Comparison of ENCODE assay signal across 8 cellular contexts in the genomic region with DNA sequence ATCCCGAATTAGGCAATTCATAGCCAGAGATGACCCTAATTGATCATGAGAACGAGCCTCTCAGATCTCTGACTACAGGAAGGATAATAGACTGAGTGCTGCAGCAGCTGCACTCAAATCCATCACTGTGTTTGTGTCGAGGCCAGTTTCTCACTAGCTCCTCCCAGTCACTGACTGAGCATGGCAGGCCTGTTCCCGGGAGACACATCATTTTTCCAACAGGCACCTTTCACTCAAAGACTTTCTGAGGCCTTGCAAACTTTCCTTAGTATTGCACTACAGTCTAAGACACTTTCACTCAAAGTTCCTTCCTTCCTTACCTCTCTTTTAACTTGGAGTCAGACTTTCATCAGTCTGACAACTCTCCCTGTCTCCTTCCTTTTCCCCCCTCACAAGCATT. TPM values are rescaled to one million over a fixed set of nuclear protein-coding genes. Genes with fewer than 3 reads are reported as not detected.
A peak's percentile ranks its signal among the peaks of the same experiment; 100 is the strongest.
DNase-seq lines count a peak whose midpoint lies in the region; ATAC-seq and TF ChIP-seq lines count a peak whose summit lies in the region.

No MANE protein-coding gene starts in this region.

- WGBS in endodermal cell (ENCODE audit: insufficient coverage in 1 of 2, insufficient read length in 1 of 2), 2 experiments: 59 to 76% methylated on average over 4 of the region's 4 CpGs
- 8 to 30% (median 17%) methylated on average over 4 of the region's 4 CpGs for WGBS in psoas muscle, 3 donors

- ATAC-seq in psoas muscle: peak; percentile 90 to 93 (median 91)

- H3K27me3 Mint-ChIP-seq in activated CD4-positive, alpha-beta memory T cell treated with anti-CD3 and anti-CD28 coated beads, Interleukin-2, amount 10 ng/mL, durations not matched to agents 7 days and 5 days: no peaks in the 10 kb centered on the region
- H3K27me3 Mint-ChIP-seq in activated CD4-positive, alpha-beta memory T cell treated with anti-CD3 and anti-CD28 coated beads for 36 hours: no peaks in the 10 kb centered on the region
- no peaks in the 10 kb centered on the region for H3K27me3 Mint-ChIP-seq in endodermal cell (ENCODE audit: insufficient read depth)

- H3K36me3 ChIP-seq in endodermal cell (ENCODE audit: control insufficient read depth, insufficient read depth, low read length): no peaks in the 10 kb centered on the region
- H3K36me3 ChIP-seq in psoas muscle (ENCODE audit: insufficient read depth in 1 of 2, low read depth in 1 of 2): peaks cover 0 to under 1% of the 10 kb centered on the region in 2 donors

- H3K27ac Mint-ChIP-seq in activated CD4-positive, alpha-beta memory T cell treated with anti-CD3 and anti-CD28 coated beads, Interleukin-2, amount 10 ng/mL, durations not matched to agents 7 days and 5 days: peak overlapping the region; percentile 40
- no peak overlapping the region for H3K27ac Mint-ChIP-seq in activated CD4-positive, alpha-beta memory T cell treated with anti-CD3 and anti-CD28 coated beads for 36 hours
- H3K27ac Mint-ChIP-seq in endodermal cell: peak overlapping the region; percentile 42

- no peaks in the 10 kb centered on the region for H3K9me3 ChIP-seq in endodermal cell (ENCODE audit: control insufficient read depth, low read length)
- H3K9me3 ChIP-seq in psoas muscle: no peaks in the 10 kb centered on the region

- POLR2A ChIA-PET in activated CD4-positive, alpha-beta memory T cell treated with anti-CD3 and anti-CD28 coated beads, Interleukin-2, amount 10 ng/mL, durations not matched to agents 7 days and 5 days (lab: Charles Lee): interaction anchor here (1.5 to 12.2 kb wide), 3 partner anchors 10 to 121 kb away, joined by 4 to 105 read pairs (median 102); partner anchors contain the start of gene SOS1
- POLR2A ChIA-PET in activated CD4-positive, alpha-beta memory T cell treated with anti-CD3 and anti-CD28 coated beads for 36 hours (lab: Charles Lee): no interaction called here

- no peak overlapping the region for H3K27ac ChIP-seq in endodermal cell (ENCODE audit: low read depth, low read length)
- peak overlapping the region; percentile 62 for H3K27ac ChIP-seq in psoas muscle

- intact Hi-C loops in activated CD4-positive, alpha-beta memory T cell treated with anti-CD3 and anti-CD28 coated beads for 36 hours (cut with micrococcal nuclease): no loop called here
- intact Hi-C loops in psoas muscle (cut with DNase I): loop anchor here in 1 of 2 donors (5.0 kb wide), 1 partner anchor 40 kb away; no protein-coding TSS in a partner anchor

- H3K27me3 ChIP-seq in endodermal cell (ENCODE audit: control insufficient read depth, insufficient read depth, low read length, poor library complexity, severe bottlenecking) (no peaks in the 10 kb centered on the region), psoas muscle (ENCODE audit: insufficient read depth in 3 of 3, low read length in 2 of 3) (no peaks in the 10 kb centered on the region)

- no peak for TF ChIP-seq CTCF in endodermal cell (conservative IDR thresholded peaks at IDR 0.05)
- TF ChIP-seq CTCF in psoas muscle (IDR thresholded peaks at IDR 0.05): no peak

- DNase-seq in activated CD4-positive, alpha-beta memory T cell treated with anti-CD3 and anti-CD28 coated beads, Interleukin-2, amount 10 ng/mL, durations not matched to agents 7 days and 5 days: no peak
- no peak for DNase-seq in activated CD4-positive, alpha-beta memory T cell treated with anti-CD3 and anti-CD28 coated beads for 36 hours
- peak; percentile 13 for DNase-seq in NCI-H345 treated with DMSO at 0.1 percent for 48 hours (lab: John Stamatoyannopoulos, UW; ENCODE audit: unreplicated experiment)
- no peak for DNase-seq in endodermal cell
- no peak for DNase-seq in psoas muscle
- no peak for DNase-seq in NOMO-1 treated with dmso at 0.1 percent for 144 hours (lab: John Stamatoyannopoulos, UW; ENCODE audit: unreplicated experiment)
- DNase-seq in NCI-H128 (lab: John Stamatoyannopoulos, UW; ENCODE audit: unreplicated experiment): no peak
- DNase-seq in GM19240 (ENCODE audit: insufficient read length, low spot score): no peak

- peaks cover 72% of the 10 kb centered on the region for H3K4me1 Mint-ChIP-seq in activated CD4-positive, alpha-beta memory T cell treated with anti-CD3 and anti-CD28 coated beads, Interleukin-2, amount 10 ng/mL, durations not matched to agents 7 days and 5 days
- H3K4me1 Mint-ChIP-seq in activated CD4-positive, alpha-beta memory T cell treated with anti-CD3 and anti-CD28 coated beads for 36 hours (ENCODE audit: low read depth): peaks cover 44% of the 10 kb centered on the region
- peaks cover 14% of the 10 kb centered on the region for H3K4me1 Mint-ChIP-seq in endodermal cell

- no peak overlapping the region for H3K4me3 Mint-ChIP-seq in activated CD4-positive, alpha-beta memory T cell treated with anti-CD3 and anti-CD28 coated beads, Interleukin-2, amount 10 ng/mL, durations not matched to agents 7 days and 5 days
- H3K4me3 Mint-ChIP-seq in activated CD4-positive, alpha-beta memory T cell treated with anti-CD3 and anti-CD28 coated beads for 36 hours: no peak overlapping the region
- no peak overlapping the region for H3K4me3 Mint-ChIP-seq in endodermal cell

- H3K4me3 ChIP-seq in endodermal cell (ENCODE audit: low read length) (no peak overlapping the region), psoas muscle (no peak overlapping the region)

- H3K36me3 Mint-ChIP-seq in activated CD4-positive, alpha-beta memory T cell treated with anti-CD3 and anti-CD28 coated beads, Interleukin-2, amount 10 ng/mL, durations not matched to agents 7 days and 5 days (ENCODE audit: low read depth): peaks cover 75% of the 10 kb centered on the region
- H3K36me3 Mint-ChIP-seq in activated CD4-positive, alpha-beta memory T cell treated with anti-CD3 and anti-CD28 coated beads for 36 hours: peaks cover 9% of the 10 kb centered on the region
- H3K36me3 Mint-ChIP-seq in endodermal cell (ENCODE audit: low read depth): peaks cover 8% of the 10 kb centered on the region

- CTCF ChIA-PET in activated CD4-positive, alpha-beta memory T cell treated with anti-CD3 and anti-CD28 coated beads, Interleukin-2, amount 10 ng/mL, durations not matched to agents 7 days and 5 days (lab: Charles Lee): interaction anchor here (0.5 kb wide), 1 partner anchor 571 kb away, joined by 3 read pairs; no protein-coding TSS in a partner anchor
- CTCF ChIA-PET in activated CD4-positive, alpha-beta memory T cell treated with anti-CD3 and anti-CD28 coated beads for 36 hours (lab: Charles Lee): interaction anchor here (1.0 kb wide), 1 partner anchor 121 kb away, joined by 4 read pairs; no protein-coding TSS in a partner anchor

- H3K9ac ChIP-seq in endodermal cell (ENCODE audit: extremely low read depth, low read length, poor library complexity, severe bottlenecking): no peak overlapping the region

- no peaks in the 10 kb centered on the region for H3K4me1 ChIP-seq in endodermal cell (ENCODE audit: control insufficient read depth, insufficient read depth, low read length)
- peaks cover 14% of the 10 kb centered on the region for H3K4me1 ChIP-seq in psoas muscle

- no peaks in the 10 kb centered on the region for H3K9me3 Mint-ChIP-seq in activated CD4-positive, alpha-beta memory T cell treated with anti-CD3 and anti-CD28 coated beads, Interleukin-2, amount 10 ng/mL, durations not matched to agents 7 days and 5 days
- no peaks in the 10 kb centered on the region for H3K9me3 Mint-ChIP-seq in activated CD4-positive, alpha-beta memory T cell treated with anti-CD3 and anti-CD28 coated beads for 36 hours
- no peaks in the 10 kb centered on the region for H3K9me3 Mint-ChIP-seq in endodermal cell

RNA-seq across cellular contexts. Expression of gene SOS1, which starts 13.7 kb away (rescaled TPM):
- 100 to 1,000 TPM; 229 to 254 TPM for total RNA-seq in activated CD4-positive, alpha-beta memory T cell treated with anti-CD3 and anti-CD28 coated beads, Interleukin-2, amount 10 ng/mL, durations not matched to agents 7 days and 5 days
- 10 to 100 TPM; 34.4 to 41.2 TPM for total RNA-seq in activated CD4-positive, alpha-beta memory T cell treated with anti-CD3 and anti-CD28 coated beads for 36 hours
- 10 to 100 TPM; 34.0 to 39.0 TPM for total RNA-seq in endodermal cell
- 23.0 TPM for polyA plus RNA-seq in endodermal cell (2013, experiment 1 of 2)
- 27.9 TPM for polyA plus RNA-seq in endodermal cell (2013, experiment 2 of 2)
- 10 to 100 TPM; 25.4 to 35.7 (median 33.1) TPM for total RNA-seq in psoas muscle
- 10 to 100 TPM in 1 of 3 donors, 1 to 10 TPM in 2; 4.9 to 24.7 (median 8.0) TPM for polyA plus RNA-seq in psoas muscle

Comparison
In these comparisons a context has a peak if more than half of its experiments do, and no peak if none do; other contexts are left out.
1. RNA of gene SOS1, which starts 13.7 kb away (total RNA-seq): 229 to 254 TPM in activated CD4-positive, alpha-beta memory T cell treated with anti-CD3 and anti-CD28 coated beads, Interleukin-2, amount 10 ng/mL, durations not matched to agents 7 days and 5 days; 34.4 to 41.2 TPM in activated CD4-positive, alpha-beta memory T cell treated with anti-CD3 and anti-CD28 coated beads for 36 hours, 34.0 to 39.0 TPM in endodermal cell and 25.4 to 35.7 TPM in psoas muscle; every median in the first group is over 4 times any median in the second.